In the genomic region with DNA sequence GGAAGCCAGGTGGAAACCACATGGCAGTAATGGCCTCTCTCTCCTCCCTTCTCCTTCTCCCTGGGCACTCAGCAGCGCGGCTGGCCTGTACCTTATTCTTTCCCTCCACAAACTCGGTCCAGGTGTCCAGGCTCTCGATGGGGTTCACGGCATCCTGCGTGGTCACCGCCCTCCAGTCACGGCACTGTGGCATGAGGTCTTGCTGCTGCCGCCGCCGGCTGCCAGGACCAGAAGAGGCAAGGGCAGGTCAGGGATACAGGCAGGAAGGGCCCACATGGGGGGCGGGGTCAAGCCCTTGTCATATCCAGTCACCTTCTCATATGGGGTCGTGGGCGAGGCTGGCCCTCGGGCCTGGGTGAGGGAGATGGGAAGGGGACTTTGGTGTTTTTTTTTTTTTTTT, we compare ENCODE assay signal across 1 cellular context.
TF ChIP-seq lines count a peak whose summit lies in the region.

No MANE protein-coding gene starts in this region.

TF ChIP-seq in GM23338, 12 proteins besides CTCF, POLR2A, EP300 and RAD21:
- TF ChIP-seq, protein P1, sequence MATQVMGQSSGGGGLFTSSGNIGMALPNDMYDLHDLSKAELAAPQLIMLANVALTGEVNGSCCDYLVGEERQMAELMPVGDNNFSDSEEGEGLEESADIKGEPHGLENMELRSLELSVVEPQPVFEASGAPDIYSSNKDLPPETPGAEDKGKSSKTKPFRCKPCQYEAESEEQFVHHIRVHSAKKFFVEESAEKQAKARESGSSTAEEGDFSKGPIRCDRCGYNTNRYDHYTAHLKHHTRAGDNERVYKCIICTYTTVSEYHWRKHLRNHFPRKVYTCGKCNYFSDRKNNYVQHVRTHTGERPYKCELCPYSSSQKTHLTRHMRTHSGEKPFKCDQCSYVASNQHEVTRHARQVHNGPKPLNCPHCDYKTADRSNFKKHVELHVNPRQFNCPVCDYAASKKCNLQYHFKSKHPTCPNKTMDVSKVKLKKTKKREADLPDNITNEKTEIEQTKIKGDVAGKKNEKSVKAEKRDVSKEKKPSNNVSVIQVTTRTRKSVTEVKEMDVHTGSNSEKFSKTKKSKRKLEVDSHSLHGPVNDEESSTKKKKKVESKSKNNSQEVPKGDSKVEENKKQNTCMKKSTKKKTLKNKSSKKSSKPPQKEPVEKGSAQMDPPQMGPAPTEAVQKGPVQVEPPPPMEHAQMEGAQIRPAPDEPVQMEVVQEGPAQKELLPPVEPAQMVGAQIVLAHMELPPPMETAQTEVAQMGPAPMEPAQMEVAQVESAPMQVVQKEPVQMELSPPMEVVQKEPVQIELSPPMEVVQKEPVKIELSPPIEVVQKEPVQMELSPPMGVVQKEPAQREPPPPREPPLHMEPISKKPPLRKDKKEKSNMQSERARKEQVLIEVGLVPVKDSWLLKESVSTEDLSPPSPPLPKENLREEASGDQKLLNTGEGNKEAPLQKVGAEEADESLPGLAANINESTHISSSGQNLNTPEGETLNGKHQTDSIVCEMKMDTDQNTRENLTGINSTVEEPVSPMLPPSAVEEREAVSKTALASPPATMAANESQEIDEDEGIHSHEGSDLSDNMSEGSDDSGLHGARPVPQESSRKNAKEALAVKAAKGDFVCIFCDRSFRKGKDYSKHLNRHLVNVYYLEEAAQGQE (IDR thresholded peaks at IDR 0.05; ENCODE audit: unreplicated experiment) = no peak
- TF ChIP-seq EZH2 (IDR thresholded peaks at IDR 0.05; ENCODE audit: low read depth, unreplicated experiment) (no peak), ZNF114 (CRISPR knock-in tag; IDR thresholded peaks at IDR 0.05) (no peak), EZH2phosphoT487 (IDR thresholded peaks at IDR 0.05; ENCODE audit: unreplicated experiment) (no peak), NANOG (IDR thresholded peaks at IDR 0.05; ENCODE audit: borderline replicate concordance) (no peak), STAT1 (IDR thresholded peaks at IDR 0.05; ENCODE audit: unreplicated experiment) (no peak), JUNB (IDR thresholded peaks at IDR 0.05; ENCODE audit: unreplicated experiment) (no peak), ZNF331 (CRISPR knock-in tag; IDR thresholded peaks at IDR 0.05; ENCODE audit: low read depth) (no peak), POLR2AphosphoS5 (IDR thresholded peaks at IDR 0.05; ENCODE audit: low read depth) (no peak)
- TF ChIP-seq, protein P2, sequence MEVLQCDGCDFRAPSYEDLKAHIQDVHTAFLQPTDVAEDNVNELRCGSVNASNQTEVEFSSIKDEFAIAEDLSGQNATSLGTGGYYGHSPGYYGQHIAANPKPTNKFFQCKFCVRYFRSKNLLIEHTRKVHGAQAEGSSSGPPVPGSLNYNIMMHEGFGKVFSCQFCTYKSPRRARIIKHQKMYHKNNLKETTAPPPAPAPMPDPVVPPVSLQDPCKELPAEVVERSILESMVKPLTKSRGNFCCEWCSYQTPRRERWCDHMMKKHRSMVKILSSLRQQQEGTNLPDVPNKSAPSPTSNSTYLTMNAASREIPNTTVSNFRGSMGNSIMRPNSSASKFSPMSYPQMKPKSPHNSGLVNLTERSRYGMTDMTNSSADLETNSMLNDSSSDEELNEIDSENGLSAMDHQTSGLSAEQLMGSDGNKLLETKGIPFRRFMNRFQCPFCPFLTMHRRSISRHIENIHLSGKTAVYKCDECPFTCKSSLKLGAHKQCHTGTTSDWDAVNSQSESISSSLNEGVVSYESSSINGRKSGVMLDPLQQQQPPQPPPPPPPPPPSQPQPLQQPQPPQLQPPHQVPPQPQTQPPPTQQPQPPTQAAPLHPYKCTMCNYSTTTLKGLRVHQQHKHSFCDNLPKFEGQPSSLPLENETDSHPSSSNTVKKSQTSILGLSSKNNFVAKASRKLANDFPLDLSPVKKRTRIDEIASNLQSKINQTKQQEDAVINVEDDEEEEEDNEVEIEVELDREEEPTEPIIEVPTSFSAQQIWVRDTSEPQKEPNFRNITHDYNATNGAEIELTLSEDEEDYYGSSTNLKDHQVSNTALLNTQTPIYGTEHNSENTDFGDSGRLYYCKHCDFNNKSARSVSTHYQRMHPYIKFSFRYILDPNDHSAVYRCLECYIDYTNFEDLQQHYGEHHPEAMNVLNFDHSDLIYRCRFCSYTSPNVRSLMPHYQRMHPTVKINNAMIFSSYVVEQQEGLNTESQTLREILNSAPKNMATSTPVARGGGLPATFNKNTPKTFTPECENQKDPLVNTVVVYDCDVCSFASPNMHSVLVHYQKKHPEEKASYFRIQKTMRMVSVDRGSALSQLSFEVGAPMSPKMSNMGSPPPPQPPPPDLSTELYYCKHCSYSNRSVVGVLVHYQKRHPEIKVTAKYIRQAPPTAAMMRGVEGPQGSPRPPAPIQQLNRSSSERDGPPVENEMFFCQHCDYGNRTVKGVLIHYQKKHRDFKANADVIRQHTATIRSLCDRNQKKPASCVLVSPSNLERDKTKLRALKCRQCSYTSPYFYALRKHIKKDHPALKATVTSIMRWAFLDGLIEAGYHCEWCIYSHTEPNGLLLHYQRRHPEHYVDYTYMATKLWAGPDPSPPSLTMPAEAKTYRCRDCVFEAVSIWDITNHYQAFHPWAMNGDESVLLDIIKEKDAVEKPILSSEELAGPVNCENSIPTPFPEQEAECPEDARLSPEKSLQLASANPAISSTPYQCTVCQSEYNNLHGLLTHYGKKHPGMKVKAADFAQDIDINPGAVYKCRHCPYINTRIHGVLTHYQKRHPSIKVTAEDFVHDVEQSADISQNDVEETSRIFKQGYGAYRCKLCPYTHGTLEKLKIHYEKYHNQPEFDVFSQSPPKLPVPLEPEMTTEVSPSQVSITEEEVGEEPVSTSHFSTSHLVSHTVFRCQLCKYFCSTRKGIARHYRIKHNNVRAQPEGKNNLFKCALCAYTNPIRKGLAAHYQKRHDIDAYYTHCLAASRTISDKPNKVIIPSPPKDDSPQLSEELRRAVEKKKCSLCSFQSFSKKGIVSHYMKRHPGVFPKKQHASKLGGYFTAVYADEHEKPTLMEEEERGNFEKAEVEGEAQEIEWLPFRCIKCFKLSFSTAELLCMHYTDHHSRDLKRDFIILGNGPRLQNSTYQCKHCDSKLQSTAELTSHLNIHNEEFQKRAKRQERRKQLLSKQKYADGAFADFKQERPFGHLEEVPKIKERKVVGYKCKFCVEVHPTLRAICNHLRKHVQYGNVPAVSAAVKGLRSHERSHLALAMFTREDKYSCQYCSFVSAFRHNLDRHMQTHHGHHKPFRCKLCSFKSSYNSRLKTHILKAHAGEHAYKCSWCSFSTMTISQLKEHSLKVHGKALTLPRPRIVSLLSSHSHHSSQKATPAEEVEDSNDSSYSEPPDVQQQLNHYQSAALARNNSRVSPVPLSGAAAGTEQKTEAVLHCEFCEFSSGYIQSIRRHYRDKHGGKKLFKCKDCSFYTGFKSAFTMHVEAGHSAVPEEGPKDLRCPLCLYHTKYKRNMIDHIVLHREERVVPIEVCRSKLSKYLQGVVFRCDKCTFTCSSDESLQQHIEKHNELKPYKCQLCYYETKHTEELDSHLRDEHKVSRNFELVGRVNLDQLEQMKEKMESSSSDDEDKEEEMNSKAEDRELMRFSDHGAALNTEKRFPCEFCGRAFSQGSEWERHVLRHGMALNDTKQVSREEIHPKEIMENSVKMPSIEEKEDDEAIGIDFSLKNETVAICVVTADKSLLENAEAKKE (CRISPR knock-in tag; IDR thresholded peaks at IDR 0.05) = no peak
- TF ChIP-seq, protein P3, sequence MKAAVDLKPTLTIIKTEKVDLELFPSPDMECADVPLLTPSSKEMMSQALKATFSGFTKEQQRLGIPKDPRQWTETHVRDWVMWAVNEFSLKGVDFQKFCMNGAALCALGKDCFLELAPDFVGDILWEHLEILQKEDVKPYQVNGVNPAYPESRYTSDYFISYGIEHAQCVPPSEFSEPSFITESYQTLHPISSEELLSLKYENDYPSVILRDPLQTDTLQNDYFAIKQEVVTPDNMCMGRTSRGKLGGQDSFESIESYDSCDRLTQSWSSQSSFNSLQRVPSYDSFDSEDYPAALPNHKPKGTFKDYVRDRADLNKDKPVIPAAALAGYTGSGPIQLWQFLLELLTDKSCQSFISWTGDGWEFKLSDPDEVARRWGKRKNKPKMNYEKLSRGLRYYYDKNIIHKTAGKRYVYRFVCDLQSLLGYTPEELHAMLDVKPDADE (IDR thresholded peaks at IDR 0.05) = no peak
